1 cellular context compared by ENCODE assay signal in genomic region chr17:64126918-64127317, GRCh38.
TF ChIP-seq lines count a peak whose summit lies in the region.

No MANE protein-coding gene starts in this region.

TF ChIP-seq in SK-N-SH, 30 proteins besides CTCF, POLR2A, EP300 and RAD21 (continued from another document):
- no peak for TF ChIP-seq REST (IDR thresholded peaks at IDR 0.05; ENCODE audit: low read depth, low read length)
- no peak for TF ChIP-seq TEAD4 (IDR thresholded peaks at IDR 0.05; ENCODE audit: borderline replicate concordance, insufficient read depth)
- TF ChIP-seq MEF2A (IDR thresholded peaks at IDR 0.05; ENCODE audit: borderline replicate concordance, low read depth), result no peak
- no peak for TF ChIP-seq TCF12 (IDR thresholded peaks at IDR 0.05)
TF ChIP-seq in SK-N-SH: peak in this region for 0.
